In genomic region chr3:43769471-43770425, GRCh38 we compare ENCODE assay signal across 8 cellular contexts.
DNase-seq lines count a peak whose midpoint lies in the region; ATAC-seq and TF ChIP-seq lines count a peak whose summit lies in the region.

No MANE protein-coding gene starts in this region.

- H4K20me1 ChIP-seq in MM.1S (ENCODE audit: insufficient read depth, low read length), result no peaks in the 10 kb centered on the region

- TF ChIP-seq CTCF in MM.1S (IDR thresholded peaks at IDR 0.05; ENCODE audit: low read length), result peak; percentile 90

- H3K36me3 ChIP-seq in MM.1S (replicated peaks; ENCODE audit: insufficient read depth, low read length) (no peaks in the 10 kb centered on the region), SK-N-MC (ENCODE audit: insufficient read depth, low read length) (no peaks in the 10 kb centered on the region)

- peak overlapping the region; percentile 4 for H3K27ac Mint-ChIP-seq in activated naive CD4-positive, alpha-beta T cell treated with anti-CD3 and anti-CD28 coated beads, Interleukin-2, amount 50 U/mL, for 24 hours

- H3K4me1 Mint-ChIP-seq in activated naive CD4-positive, alpha-beta T cell treated with anti-CD3 and anti-CD28 coated beads, Interleukin-2, amount 50 U/mL, for 24 hours, result peaks cover 20% of the 10 kb centered on the region

- no peaks in the 10 kb centered on the region for H3K9me3 Mint-ChIP-seq in activated naive CD4-positive, alpha-beta T cell treated with anti-CD3 and anti-CD28 coated beads, Interleukin-2, amount 50 U/mL, for 24 hours

- no peaks in the 10 kb centered on the region for H3K27me3 Mint-ChIP-seq in activated naive CD4-positive, alpha-beta T cell treated with anti-CD3 and anti-CD28 coated beads, Interleukin-2, amount 50 U/mL, for 24 hours

- H3K4me3 Mint-ChIP-seq in activated naive CD4-positive, alpha-beta T cell treated with anti-CD3 and anti-CD28 coated beads, Interleukin-2, amount 50 U/mL, for 24 hours, result peak overlapping the region; percentile 6

- H3K9me2 ChIP-seq in MM.1S (replicated peaks; ENCODE audit: insufficient read depth, low read length), result no peaks in the 10 kb centered on the region

- H3K4me1 ChIP-seq in MM.1S (ENCODE audit: low read length), result no peaks in the 10 kb centered on the region

- DNase-seq in 8988T (peak; percentile 94), MM.1S (peak; percentile 50), SK-N-MC (ENCODE audit: low read depth, low spot score) (peak; percentile 39), globus pallidus (ENCODE audit: low spot score) (peak; percentile 76), nucleus accumbens (lab: John Stamatoyannopoulos, UW) (peak in 55 of 56 donors; percentile 29 to 95 (median 76)), substantia nigra (lab: John Stamatoyannopoulos, UW) (peak; percentile 16 to 98 (median 84))

- H3K4me2 ChIP-seq in MM.1S (ENCODE audit: low read depth, low read length), result peak overlapping the region; percentile 38; the same call in 1 of the 2 replicates

- H3K9me3 ChIP-seq in MM.1S (replicated peaks; ENCODE audit: insufficient read depth, low read length) (no peaks in the 10 kb centered on the region), SK-N-MC (ENCODE audit: low read depth, low read length) (no peaks in the 10 kb centered on the region)

- peak; percentile 44 for ATAC-seq in GM18511 (IDR thresholded peaks at IDR 0.05; ENCODE audit: unreplicated experiment)

- no peaks in the 10 kb centered on the region for H3F3A ChIP-seq in MM.1S (ENCODE audit: insufficient read depth, low read length)

- H2AFZ ChIP-seq in MM.1S (ENCODE audit: low read length), result peak overlapping the region; percentile 59

- H3K4me3 ChIP-seq in MM.1S (ENCODE audit: low read length) (0 out of 2 replicates have a peak overlapping the region, but pooled peaks have one; percentile 14), SK-N-MC (peak overlapping the region; percentile 65)

- no peak overlapping the region for H3K9ac ChIP-seq in MM.1S (ENCODE audit: low read length)
- no peak overlapping the region for H3K9ac ChIP-seq in SK-N-MC (ENCODE audit: insufficient read length)

- no peaks in the 10 kb centered on the region for H3K79me2 ChIP-seq in MM.1S (ENCODE audit: low read length)

- H3K27me3 ChIP-seq in MM.1S (replicated peaks; ENCODE audit: insufficient read depth, low read length), result no peaks in the 10 kb centered on the region

- no peaks in the 10 kb centered on the region for H3K36me3 Mint-ChIP-seq in activated naive CD4-positive, alpha-beta T cell treated with anti-CD3 and anti-CD28 coated beads, Interleukin-2, amount 50 U/mL, for 24 hours

- no peak overlapping the region for H3K27ac ChIP-seq in MM.1S (ENCODE audit: low read length)
- H3K27ac ChIP-seq in SK-N-MC, result no peak overlapping the region
- H3K27ac ChIP-seq in substantia nigra (ENCODE audit: low read depth, low read length, poor library complexity, severe bottlenecking), result peak overlapping the region; percentile 6

Comparison
In these comparisons a context has a peak if more than half of its experiments do, and no peak if none do; other contexts are left out.
1. DNase-seq: peak in every context shown above with its lines; median percentile 94 in 8988T; 84 in substantia nigra; 76 in globus pallidus; 76 in nucleus accumbens; 50 in MM.1S; 39 in SK-N-MC.